Comparison of ENCODE assay signal across 12 cellular contexts in the genomic region with DNA sequence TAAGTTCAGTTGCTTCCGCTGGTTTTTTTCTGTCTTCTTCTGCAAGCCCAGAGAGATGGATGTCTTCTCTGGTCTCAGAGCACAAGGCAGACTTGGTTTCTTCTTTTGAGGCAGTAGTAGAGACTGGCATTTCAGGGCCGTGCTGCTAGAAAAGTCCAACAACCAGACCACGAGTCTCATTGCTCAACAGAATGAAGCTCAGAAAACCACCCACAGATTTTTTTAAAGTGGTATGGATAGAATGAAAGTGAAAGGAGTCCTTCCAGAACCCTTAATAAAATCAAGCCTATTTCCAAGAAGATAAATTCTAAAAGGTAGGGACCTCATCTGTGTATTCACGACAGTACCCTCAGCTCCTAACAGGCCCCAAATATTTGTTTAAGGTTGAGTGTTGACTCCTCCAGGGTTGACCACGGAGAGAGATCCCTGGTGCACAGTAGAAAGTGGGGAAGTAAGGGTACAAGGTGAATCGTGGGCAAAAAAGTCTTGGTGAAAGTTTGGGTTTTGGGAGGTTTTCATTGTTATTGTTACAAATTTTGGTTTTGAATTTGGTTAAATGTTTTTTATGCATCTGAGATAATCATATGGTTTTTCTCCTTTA. TPM values are rescaled to one million over a fixed set of nuclear protein-coding genes. Genes with fewer than 3 reads are reported as not detected.
A peak's percentile ranks its signal among the peaks of the same experiment; 100 is the strongest.
DNase-seq lines count a peak whose midpoint lies in the region; ATAC-seq and TF ChIP-seq lines count a peak whose summit lies in the region.
"Had no signal": no experiment of that assay in that cellular context is flagged by ENCODE, and none has a peak within 500 bp of the region (broad histone marks: within the 10 kb centered on the region; RNA-seq: fewer than 3 reads in every experiment).

No MANE protein-coding gene starts in this region.

- H3K27ac ChIP-seq in RWPE1 (no peak overlapping the region), tibial artery (no peak overlapping the region)
- H3K27ac ChIP-seq: hepatocyte had no signal

- H3K4me3 ChIP-seq in tibial artery = no peak overlapping the region
- H3K4me3 ChIP-seq: hepatocyte had no signal

- CTCF ChIA-PET in RWPE1 (lab: Yijun Ruan, JAX) = no interaction called here

- peak overlapping the region; percentile 60 for H3K4me3 Mint-ChIP-seq in activated naive CD4-positive, alpha-beta T cell treated with anti-CD3 and anti-CD28 coated beads, Interleukin-2, amount 50 U/mL, for 24 hours
- peak overlapping the region; percentile 20 for H3K4me3 Mint-ChIP-seq in T-helper 1 cell treated with Interleukin-12 subunit alpha and Interleukin-12 subunit beta and Interleukin-4 antibody, amounts not matched to agents 30 μg/mL and 1 μg/mL, for 36 hours
- peak overlapping the region in 3 of 5 donors; percentile 22 to 30 (median 26) for H3K4me3 Mint-ChIP-seq in immature natural killer cell

- peaks cover 25% of the 10 kb centered on the region for H3K4me1 Mint-ChIP-seq in activated naive CD4-positive, alpha-beta T cell treated with anti-CD3 and anti-CD28 coated beads, Interleukin-2, amount 50 U/mL, for 24 hours
- peaks cover 12% of the 10 kb centered on the region for H3K4me1 Mint-ChIP-seq in T-helper 1 cell treated with Interleukin-12 subunit alpha and Interleukin-12 subunit beta and Interleukin-4 antibody, amounts not matched to agents 30 μg/mL and 1 μg/mL, for 36 hours (ENCODE audit: low read depth)
- peaks cover 6 to 13% of the 10 kb centered on the region in 2 donors for H3K4me1 Mint-ChIP-seq in immature natural killer cell

- H3K9me3 ChIP-seq in tibial artery = no peaks in the 10 kb centered on the region
- H3K9me3 ChIP-seq: BE2C, spleen had no signal

- H3K36me3 ChIP-seq in tibial artery = no peaks in the 10 kb centered on the region
- H3K36me3 ChIP-seq: BE2C, spleen had no signal

- no peaks in the 10 kb centered on the region for H3K9me3 Mint-ChIP-seq in activated naive CD4-positive, alpha-beta T cell treated with anti-CD3 and anti-CD28 coated beads, Interleukin-2, amount 50 U/mL, for 24 hours
- H3K9me3 Mint-ChIP-seq in T-helper 1 cell treated with Interleukin-12 subunit alpha and Interleukin-12 subunit beta and Interleukin-4 antibody, amounts not matched to agents 30 μg/mL and 1 μg/mL, for 36 hours = no peaks in the 10 kb centered on the region
- H3K9me3 Mint-ChIP-seq in immature natural killer cell = no peaks in the 10 kb centered on the region

- no peak for TF ChIP-seq CTCF in RWPE1 (conservative IDR thresholded peaks at IDR 0.05; ENCODE audit: low read depth)
- TF ChIP-seq CTCF in tibial artery (IDR thresholded peaks at IDR 0.05) = no peak

- H3K4me1 ChIP-seq in tibial artery = peaks cover 0 to 9% (median 0%) of the 10 kb centered on the region in 4 donors
- H3K4me1 ChIP-seq: BE2C had no signal

- POLR2A ChIA-PET in RWPE1 (lab: Yijun Ruan, JAX; ENCODE audit: low non-redundant PET) = no interaction called here

- peak overlapping the region; percentile 15 for H3K27ac Mint-ChIP-seq in activated naive CD4-positive, alpha-beta T cell treated with anti-CD3 and anti-CD28 coated beads, Interleukin-2, amount 50 U/mL, for 24 hours
- peak overlapping the region; percentile 31 for H3K27ac Mint-ChIP-seq in T-helper 1 cell treated with Interleukin-12 subunit alpha and Interleukin-12 subunit beta and Interleukin-4 antibody, amounts not matched to agents 30 μg/mL and 1 μg/mL, for 36 hours
- H3K27ac Mint-ChIP-seq in immature natural killer cell = peak overlapping the region; percentile 42 to 90 (median 58)

- intact Hi-C loops in tibial artery (cut with DNase I; ENCODE audit: low total_unique reads) = no loop called here

- ATAC-seq in HG02938 (IDR thresholded peaks at IDR 0.05; ENCODE audit: unreplicated experiment) = no peak
- ATAC-seq in HG03175 (IDR thresholded peaks at IDR 0.05; ENCODE audit: unreplicated experiment) = no peak

- no peak for DNase-seq in activated naive CD4-positive, alpha-beta T cell treated with Interleukin-2 at 50 U/mL for 16 hours
- peak; percentile 9 to 25 (median 24) for DNase-seq in immature natural killer cell
- DNase-seq in RWPE1 (ENCODE audit: low spot score) = no peak
- DNase-seq in tibial artery = no peak
- DNase-seq: BE2C; spleen; stimulated activated naive CD4-positive, alpha-beta T cell had no signal

- no peaks in the 10 kb centered on the region for H3K27me3 Mint-ChIP-seq in activated naive CD4-positive, alpha-beta T cell treated with anti-CD3 and anti-CD28 coated beads, Interleukin-2, amount 50 U/mL, for 24 hours
- H3K27me3 Mint-ChIP-seq in T-helper 1 cell treated with Interleukin-12 subunit alpha and Interleukin-12 subunit beta and Interleukin-4 antibody, amounts not matched to agents 30 μg/mL and 1 μg/mL, for 36 hours (ENCODE audit: low read depth) = no peaks in the 10 kb centered on the region
- peaks cover 0 to 2% (median 2%) of the 10 kb centered on the region in 3 donors for H3K27me3 Mint-ChIP-seq in immature natural killer cell (ENCODE audit: low read depth in 3 of 3)

- H3K27me3 ChIP-seq in tibial artery = no peaks in the 10 kb centered on the region
- H3K27me3 ChIP-seq: BE2C, hepatocyte, spleen had no signal

- peaks cover 2% of the 10 kb centered on the region for H3K36me3 Mint-ChIP-seq in activated naive CD4-positive, alpha-beta T cell treated with anti-CD3 and anti-CD28 coated beads, Interleukin-2, amount 50 U/mL, for 24 hours
- H3K36me3 Mint-ChIP-seq in T-helper 1 cell treated with Interleukin-12 subunit alpha and Interleukin-12 subunit beta and Interleukin-4 antibody, amounts not matched to agents 30 μg/mL and 1 μg/mL, for 36 hours (ENCODE audit: low read depth) = no peaks in the 10 kb centered on the region
- H3K36me3 Mint-ChIP-seq in immature natural killer cell = peaks cover 0 to 7% (median 0%) of the 10 kb centered on the region in 3 donors

RNA-seq across cellular contexts. Expression of a gene that starts 43.6 kb away (rescaled TPM):
- polyA plus RNA-seq in immature natural killer cell = 100 to 1,000 TPM in 1 of 3 donors, 10 to 100 TPM in 2; 61.4 to 124 (median 90.2) TPM

RNA-seq across cellular contexts. Expression of a gene that starts 49.2 kb away (rescaled TPM):
- under 1 TPM in 2 of 3 donors, not detected in 1; 0.05 to 0.30 TPM for polyA plus RNA-seq in immature natural killer cell

Comparison
In these comparisons a context has a peak if more than half of its experiments do, and no peak if none do; other contexts are left out.
1. DNase-seq: peak in immature natural killer cell (3 of 3); none in activated naive CD4-positive, alpha-beta T cell treated with Interleukin-2 at 50 U/mL for 16 hours (single experiment), RWPE1 (single experiment) and tibial artery (0 of 2).
2. Peak in every context shown above with its lines, with median percentiles within 50 percentile points of each other: H3K27ac Mint-ChIP-seq and H3K4me3 Mint-ChIP-seq.